9 cellular contexts compared by ENCODE assay signal in the genomic region with DNA sequence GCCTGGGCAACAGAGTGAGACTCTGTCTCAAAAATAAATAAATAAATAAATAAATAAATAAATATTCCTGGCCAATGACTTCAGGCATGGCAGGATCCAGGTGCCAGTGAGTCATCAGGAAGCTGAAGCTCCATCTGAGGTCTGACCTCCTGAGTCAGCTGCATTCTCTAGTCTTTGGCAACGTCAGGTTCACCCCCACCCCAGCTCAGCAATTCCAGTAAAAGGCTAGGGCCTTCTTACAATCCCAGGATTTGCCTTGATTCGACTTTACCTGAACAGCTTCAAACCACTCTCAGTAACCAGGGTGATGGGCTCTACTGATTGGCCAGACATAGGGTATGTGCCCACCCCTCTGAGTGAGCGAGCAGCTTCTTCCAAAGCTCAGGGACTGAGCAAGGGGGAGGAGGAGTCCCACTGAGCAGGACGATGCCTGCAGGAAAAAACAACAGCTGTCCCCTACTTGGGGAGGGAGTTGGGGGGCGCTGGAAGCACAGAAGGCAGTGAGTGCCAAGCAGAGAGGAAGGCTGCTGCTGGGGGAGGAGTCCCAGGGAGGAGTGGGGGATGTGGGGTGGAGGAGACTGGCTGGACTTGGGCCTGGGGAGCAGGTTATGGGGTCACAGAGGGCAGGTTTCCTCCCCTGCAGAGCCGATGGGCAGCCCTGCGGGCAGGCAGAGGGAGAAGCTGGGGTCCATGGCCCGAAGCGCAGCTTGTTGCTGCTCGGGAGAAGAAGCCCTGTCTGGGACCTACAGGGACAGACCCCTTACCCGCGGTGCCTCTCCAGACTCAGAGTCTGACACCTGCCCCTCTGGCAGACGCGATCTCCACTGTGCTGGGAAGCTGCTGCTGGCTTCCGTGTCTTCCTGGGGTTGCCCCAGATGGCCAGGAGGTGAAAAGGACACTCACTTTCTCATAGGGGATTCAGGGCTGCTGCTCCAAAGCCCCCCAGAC. TPM values are rescaled to one million over a fixed set of nuclear protein-coding genes. Genes with fewer than 3 reads are reported as not detected.
DNase-seq lines count a peak whose midpoint lies in the region; TF ChIP-seq lines count a peak whose summit lies in the region.
"Had no signal": no experiment of that assay in that cellular context is flagged by ENCODE, and none has a peak within 500 bp of the region (broad histone marks: within the 10 kb centered on the region; RNA-seq: fewer than 3 reads in every experiment).

No MANE protein-coding gene starts in this region.

- TF ChIP-seq CTCF in epithelial cell of proximal tubule (conservative IDR thresholded peaks at IDR 0.05; ENCODE audit: low read depth, low read length) (no peak), stomach (IDR thresholded peaks at IDR 0.05) (no peak)

- no peak for TF ChIP-seq EP300 in stomach (IDR thresholded peaks at IDR 0.05)

- no peaks in the 10 kb centered on the region for H3K4me1 ChIP-seq in stomach

- 16 to 20% (median 18%) methylated on average over 10 to 15 of the region's 15 CpGs for WGBS in stomach, 5 donors

- H3K9me3 ChIP-seq in stomach, result no peaks in the 10 kb centered on the region

- H3K36me3 ChIP-seq in stomach, result no peaks in the 10 kb centered on the region

- H3K27me3 ChIP-seq in stomach, result peaks cover 0 to 87% (median 45%) of the 10 kb centered on the region in 3 donors

- intact Hi-C loops in posterior vena cava (cut with DNase I) (no loop called here), stomach (cut with DNase I; ENCODE audit: low total_unique reads) (no loop called here)

- no peak overlapping the region for H3K27ac ChIP-seq in stomach

- peak; percentile 42 for DNase-seq in GM04504 (ENCODE audit: low read depth)
- peak; percentile 73 for DNase-seq in NCI-H82 treated with DMSO at 0.1 percent for 48 hours (lab: John Stamatoyannopoulos, UW; ENCODE audit: unreplicated experiment)
- DNase-seq in epithelial cell of proximal tubule (ENCODE audit: low read depth), result peak; percentile 83
- DNase-seq in posterior vena cava (ENCODE audit: low spot score), result peak; percentile 35
- no peak for DNase-seq in NCI-H1436 (lab: John Stamatoyannopoulos, UW)
- DNase-seq in NCI-H2227 treated with DMSO at 0.1 percent for 48 hours (lab: John Stamatoyannopoulos, UW), result no peak
- no peak for DNase-seq in activated CD4-positive, CD25-positive, alpha-beta regulatory T cell (lab: John Stamatoyannopoulos, UW)
- no peak for DNase-seq in stomach
- DNase-seq: GDM1 had no signal

- TF ChIP-seq POLR2A in stomach (IDR thresholded peaks at IDR 0.05), result no peak

- H3K4me3 ChIP-seq in epithelial cell of proximal tubule (ENCODE audit: low read depth, low read length), result peak overlapping the region; percentile 16
- no peak overlapping the region for H3K4me3 ChIP-seq in stomach

RNA-seq across cellular contexts. Expression of a gene that starts 25.9 kb away (rescaled TPM):
- 0.07 and 1.2 TPM in 2 replicates for total RNA-seq in epithelial cell of proximal tubule
- total RNA-seq in posterior vena cava, result 1 to 10 TPM in 1 of 2 donors, under 1 TPM in 1; 0.74 to 1.0 TPM
- total RNA-seq in stomach, result under 1 TPM in 2 of 5 donors, not detected in 3; 0.55 to 0.72 TPM
- polyA plus RNA-seq in stomach, result under 1 TPM in 2 of 3 donors, not detected in 1; 0.08 to 0.37 TPM

Comparison
In these comparisons a context has a peak if more than half of its experiments do, and no peak if none do; other contexts are left out.
1. DNase-seq: peak in GM04504 (single experiment), NCI-H82 treated with DMSO at 0.1 percent for 48 hours (single experiment), epithelial cell of proximal tubule (single experiment) and posterior vena cava (single experiment); none in NCI-H1436 (single experiment), NCI-H2227 treated with DMSO at 0.1 percent for 48 hours (single experiment), activated CD4-positive, CD25-positive, alpha-beta regulatory T cell (0 of 4) and stomach (single experiment).